In genomic region chr6:2804516-2804915, GRCh38 we compare ENCODE assay signal across 15 cellular contexts.
"Had no signal": no experiment of that assay in that cellular context is flagged by ENCODE, and none has a peak within 500 bp of the region (broad histone marks: within the 10 kb centered on the region; RNA-seq: fewer than 3 reads in every experiment).

No MANE protein-coding gene starts in this region.

- DNase-seq: activated CD4-positive, alpha-beta T cell treated with anti-CD3 and anti-CD28 coated beads for 1 hour; activated CD4-positive, alpha-beta T cell treated with anti-CD3 and anti-CD28 coated beads, Interleukin-2, amount 50 U/mL, for 1 hour; activated CD8-positive, alpha-beta T cell treated with anti-CD3 and anti-CD28 coated beads, Interleukin-2, amount 10 ng/mL, durations not matched to agents 7 days and 5 days; activated gamma-delta T cell; dermis blood vessel endothelial cell; effector CD8-positive, alpha-beta T cell; foreskin keratinocyte; kidney glomerular epithelial cell; left ventricle myocardium inferior; midbrain; stimulated activated CD4-positive, alpha-beta T cell treated with anti-CD3 and anti-CD28 coated beads, Interleukin-2, amount 100 ng/mL, for 48 hours; stimulated activated naive CD4-positive, alpha-beta T cell; T-cell; upper lobe of right lung; WERI-Rb-1 had no signal

- H3K36me3 ChIP-seq: left ventricle myocardium inferior, upper lobe of right lung, WERI-Rb-1 had no signal

- H3K27me3 ChIP-seq: foreskin keratinocyte, upper lobe of right lung had no signal

- H3K4me3 ChIP-seq: left ventricle myocardium inferior, upper lobe of right lung had no signal

- ATAC-seq: activated CD8-positive, alpha-beta T cell treated with anti-CD3 and anti-CD28 coated beads, Interleukin-2, amount 10 ng/mL, durations not matched to agents 7 days and 5 days; foreskin keratinocyte; T-cell; upper lobe of right lung had no signal

- H3K9me3 ChIP-seq: left ventricle myocardium inferior, upper lobe of right lung had no signal

- H3K27ac ChIP-seq: foreskin keratinocyte, left ventricle myocardium inferior, upper lobe of right lung, WERI-Rb-1 had no signal
